In genomic region chr11:45048313-45048841, GRCh38 we compare ENCODE assay signal across 18 cellular contexts.
DNase-seq lines count a peak whose midpoint lies in the region; ATAC-seq lines count a peak whose summit lies in the region.
"Had no signal": no experiment of that assay in that cellular context is flagged by ENCODE, and none has a peak within 500 bp of the region (broad histone marks: within the 10 kb centered on the region; RNA-seq: fewer than 3 reads in every experiment).

No MANE protein-coding gene starts in this region.

- peak overlapping the region; percentile 15 for H3K27ac ChIP-seq in right cardiac atrium (ENCODE audit: low read length)
- H3K27ac ChIP-seq in aorta (ENCODE audit: low read depth in 1 of 2, low read length in 2 of 2): no peak overlapping the region
- H3K27ac ChIP-seq: prostate gland had no signal

- H3K4me1 ChIP-seq in right cardiac atrium (ENCODE audit: control insufficient read depth, insufficient read depth, low read length) (peaks cover 20% of the 10 kb centered on the region), aorta (ENCODE audit: control insufficient read depth in 1 of 2, insufficient read depth in 2 of 2, low read length in 2 of 2) (no peaks in the 10 kb centered on the region)
- H3K4me1 ChIP-seq: prostate gland had no signal

- H3K4me3 Mint-ChIP-seq in dendritic cell treated with granulocyte-macrophage colony-stimulating factor and Interleukin-4, amounts not matched to agents 40 ng/mL and 50 ng/mL, for 4 days: no peak overlapping the region
- H3K4me3 Mint-ChIP-seq: natural killer cell, T-cell had no signal

- peaks cover 2% of the 10 kb centered on the region for H3K27me3 Mint-ChIP-seq in dendritic cell treated with granulocyte-macrophage colony-stimulating factor and Interleukin-4, amounts not matched to agents 40 ng/mL and 50 ng/mL, for 4 days
- H3K27me3 Mint-ChIP-seq: T-cell had no signal

- no peaks in the 10 kb centered on the region for H3K27me3 ChIP-seq in right cardiac atrium (ENCODE audit: control insufficient read depth, insufficient read depth)
- no peaks in the 10 kb centered on the region for H3K27me3 ChIP-seq in aorta (ENCODE audit: control insufficient read depth in 1 of 2, insufficient read depth in 2 of 2, low read length in 1 of 2)
- H3K27me3 ChIP-seq: thyroid gland had no signal

- ATAC-seq in Right ventricle myocardium inferior (peak; percentile 41), right cardiac atrium (peak; percentile 51 to 69), aorta (ENCODE audit: low FRiP score) (peak; percentile 15), GM21423 (IDR thresholded peaks at IDR 0.05; ENCODE audit: unreplicated experiment) (no peak)
- ATAC-seq: natural killer cell, T-cell had no signal

- H3K9me3 ChIP-seq in right cardiac atrium (ENCODE audit: control insufficient read depth, low read length) (no peaks in the 10 kb centered on the region), aorta (ENCODE audit: control insufficient read depth, low read length) (no peaks in the 10 kb centered on the region)
- H3K9me3 ChIP-seq: prostate gland, thyroid gland had no signal

- DNase-seq in Right ventricle myocardium inferior (ENCODE audit: missing footprints): no peak
- DNase-seq in cardiac septum (ENCODE audit: low spot score): no peak
- peak in 2 of 3 donors; percentile 27 to 63 for DNase-seq in right cardiac atrium
- DNase-seq in aorta: no peak
- no peak for DNase-seq in NCI-H82 treated with DMSO at 0.1 percent for 48 hours (lab: John Stamatoyannopoulos, UW; ENCODE audit: unreplicated experiment)
- DNase-seq in NCI-H128 (lab: John Stamatoyannopoulos, UW; ENCODE audit: unreplicated experiment): no peak
- DNase-seq: activated CD8-positive, alpha-beta memory T cell treated with anti-CD3 and anti-CD28 coated beads for 24 hours; DMS153; KG1; natural killer cell; NCI-H1048; NCI-H2081 treated with DMSO at 0.1 percent for 48 hours; T-cell had no signal

- no peak overlapping the region for H3K4me3 ChIP-seq in right cardiac atrium (ENCODE audit: low read length)
- no peak overlapping the region for H3K4me3 ChIP-seq in aorta (ENCODE audit: low read length in 2 of 2)
- H3K4me3 ChIP-seq: lung, prostate gland, thyroid gland had no signal

- intact Hi-C loops in Right ventricle myocardium inferior (cut with DNase I): no loop called here
- intact Hi-C loops in cardiac septum (cut with DNase I): loop anchor here (1.0 kb wide), 1 partner anchor 41 kb away; no protein-coding TSS in a partner anchor
- intact Hi-C loops in dendritic cell treated with granulocyte-macrophage colony-stimulating factor and Interleukin-4, amounts not matched to agents 40 ng/mL and 50 ng/mL, for 4 days (cut with micrococcal nuclease): no loop called here
- intact Hi-C loops in right cardiac atrium (cut with DNase I): no loop called here
- intact Hi-C loops in aorta (cut with DNase I): no loop called here

- no peaks in the 10 kb centered on the region for H3K36me3 ChIP-seq in aorta (ENCODE audit: control insufficient read depth in 1 of 2, insufficient read depth in 2 of 2, low read length in 1 of 2)
- H3K36me3 ChIP-seq: prostate gland, thyroid gland had no signal

- H3K9me3 Mint-ChIP-seq in dendritic cell treated with granulocyte-macrophage colony-stimulating factor and Interleukin-4, amounts not matched to agents 40 ng/mL and 50 ng/mL, for 4 days: no peaks in the 10 kb centered on the region
- H3K9me3 Mint-ChIP-seq: natural killer cell, T-cell had no signal

- WGBS in right cardiac atrium: 55% methylated on average over 7 of the region's 7 CpGs
- WGBS in aorta, 2 donors: 89 to 91% methylated on average over 5 to 7 of the region's 7 CpGs

- no peaks in the 10 kb centered on the region for H3K36me3 Mint-ChIP-seq in dendritic cell treated with granulocyte-macrophage colony-stimulating factor and Interleukin-4, amounts not matched to agents 40 ng/mL and 50 ng/mL, for 4 days (ENCODE audit: low read depth)
- H3K36me3 Mint-ChIP-seq: natural killer cell, T-cell had no signal

- H3K4me1 Mint-ChIP-seq in dendritic cell treated with granulocyte-macrophage colony-stimulating factor and Interleukin-4, amounts not matched to agents 40 ng/mL and 50 ng/mL, for 4 days (ENCODE audit: low read depth): peaks cover 59% of the 10 kb centered on the region

- peak overlapping the region; percentile 48 for H3K27ac Mint-ChIP-seq in dendritic cell treated with granulocyte-macrophage colony-stimulating factor and Interleukin-4, amounts not matched to agents 40 ng/mL and 50 ng/mL, for 4 days
- H3K27ac Mint-ChIP-seq: natural killer cell, T-cell had no signal

Comparison
In these comparisons a context has a peak if more than half of its experiments do, and no peak if none do; other contexts are left out.
1. DNase-seq: peak in right cardiac atrium (2 of 3); none in Right ventricle myocardium inferior (single experiment), cardiac septum (single experiment), aorta (0 of 2), NCI-H82 treated with DMSO at 0.1 percent for 48 hours (single experiment) and NCI-H128 (single experiment).